27 cellular contexts compared by ENCODE assay signal in genomic region chr17:19654901-19655300, GRCh38.
"Had no signal": no experiment of that assay in that cellular context is flagged by ENCODE, and none has a peak within 500 bp of the region (broad histone marks: within the 10 kb centered on the region; RNA-seq: fewer than 3 reads in every experiment).

No MANE protein-coding gene starts in this region.

- H3K9me3 ChIP-seq: ascending aorta, left lung, neutrophil, ovary, thyroid gland, upper lobe of left lung, vagina had no signal

- H3K36me3 ChIP-seq: ovary had no signal

- H3K27me3 ChIP-seq: ascending aorta, left lung, neutrophil, ovary, thyroid gland, upper lobe of left lung, vagina had no signal

- H3K27ac ChIP-seq: ascending aorta, left lung, neutrophil, ovary, upper lobe of left lung, vagina had no signal

- ATAC-seq: activated CD4-positive, CD25-positive, alpha-beta regulatory T cell treated with anti-CD3 and anti-CD28 coated beads, Interleukin-2, amount 50 U/mL, for 24 hours; left lung; natural killer cell treated with Interleukin-12 subunit alpha and Interleukin-12 subunit beta and Interleukin-15 and Interleukin-18, amount 100 ng/mL, for 72 hours; sciatic nerve; stimulated activated memory B cell treated with anti-CD40 and anti-IgM and Interleukin-4, amounts not matched to agents 10 μg/mL and 1 μg/mL and 100 μg/mL, for 72 hours had no signal

- H3K4me3 ChIP-seq: ascending aorta, left lung, lung, ovary, skin epidermis, thyroid gland, upper lobe of left lung, vagina had no signal

- DNase-seq: activated CD4-positive, alpha-beta T cell treated with anti-CD3 and anti-CD28 coated beads for 48 hours; activated CD4-positive, alpha-beta T cell treated with anti-CD3 and anti-CD28 coated beads, Interleukin-2, amount 50 U/mL, for 48 hours; activated CD8-positive, alpha-beta memory T cell treated with anti-CD3 and anti-CD28 coated beads, Interleukin-2, amount 50 U/mL, for 4 hours; activated effector memory CD4-positive, alpha-beta T cell treated with anti-CD3 and anti-CD28 coated beads, Interleukin-2, amount 50 U/mL, for 16 hours; activated naive CD4-positive, alpha-beta T cell treated with anti-CD3 and anti-CD28 coated beads for 36 hours; activated naive CD8-positive, alpha-beta T cell treated with anti-CD3 and anti-CD28 coated beads for 36 hours; activated T-cell treated with anti-CD3 and anti-CD28 coated beads, Interleukin-2, amount 50 U/mL, for 1 hour; cortex of kidney; mesendoderm; ovary; retina; stimulated activated CD4-positive, alpha-beta T cell treated with anti-CD3 and anti-CD28 coated beads, Interleukin-12 subunit alpha, Interleukin-12 subunit beta, amount 100 ng/mL, for 4 hours; stimulated activated CD4-positive, alpha-beta T cell treated with anti-CD3 and anti-CD28 coated beads, Interleukin-4, amount 100 ng/mL, for 1 hour; stimulated activated naive CD8-positive, alpha-beta T cell treated with anti-CD3 and anti-CD28 coated beads, Interleukin-15, amount 100 ng/mL, for 72 hours; substantia nigra; thyroid gland had no signal
